ENCODE assay signal across 17 cellular contexts in genomic region chr4:34202154-34202553, GRCh38.
DNase-seq lines count a peak whose midpoint lies in the region; ATAC-seq and TF ChIP-seq lines count a peak whose summit lies in the region.
"Had no signal": no experiment of that assay in that cellular context is flagged by ENCODE, and none has a peak within 500 bp of the region (broad histone marks: within the 10 kb centered on the region; RNA-seq: fewer than 3 reads in every experiment).

No MANE protein-coding gene starts in this region.

- no peak overlapping the region for H3K23ac ChIP-seq in trophoblast cell (ENCODE audit: low read length)

- H3K9me3 ChIP-seq in mammary epithelial cell (replicated peaks; ENCODE audit: insufficient read depth, low read length) (peaks cover 14% of the 10 kb centered on the region), RWPE2 (ENCODE audit: severe bottlenecking) (no peaks in the 10 kb centered on the region), trophoblast cell (ENCODE audit: insufficient read depth, low read depth, low read length) (peaks cover 4% of the 10 kb centered on the region)
- H3K9me3 ChIP-seq: Caco-2 had no signal

- H3K14ac ChIP-seq in trophoblast cell (ENCODE audit: low read length): no peak overlapping the region

- in situ Hi-C loops in mammary epithelial cell (cut with MboI; ENCODE audit: low sequenced_read_pairs in 2 of 2): no loop called here

- H2BK12ac ChIP-seq in trophoblast cell (ENCODE audit: low read length): no peak overlapping the region

- CTCF ChIA-PET in mammary epithelial cell (lab: Charles Lee; ENCODE audit: low non-redundant PET): no interaction called here
- CTCF ChIA-PET in MCF 10A (lab: Yijun Ruan, JAX): interaction anchor here (0.6 kb wide), 1 partner anchor 524 kb away, joined by 3 read pairs; no protein-coding TSS in a partner anchor

- no peak overlapping the region for H3K27ac ChIP-seq in mammary epithelial cell (ENCODE audit: insufficient read depth, low read depth, low read length)
- H3K27ac ChIP-seq in RWPE2 (ENCODE audit: poor library complexity, severe bottlenecking): no peak overlapping the region
- H3K27ac ChIP-seq in foreskin keratinocyte: no peak overlapping the region
- H3K27ac ChIP-seq in trophoblast cell (ENCODE audit: low read depth, low read length): no peak overlapping the region
- H3K27ac ChIP-seq: 22Rv1, A549, C4-2B had no signal

- H3K36me3 Mint-ChIP-seq in MCF 10A (ENCODE audit: insufficient read depth, unreplicated experiment): no peaks in the 10 kb centered on the region

- TF ChIP-seq CTCF in mammary epithelial cell (conservative IDR thresholded peaks at IDR 0.05 in 1 of 2, IDR thresholded peaks at IDR 0.05 in 1 of 2; ENCODE audit: extremely low read depth in 1 of 2, insufficient read depth in 1 of 2, low read depth in 1 of 2, low read length in 2 of 2) (no peak), MCF 10A (IDR thresholded peaks at IDR 0.05; ENCODE audit: unreplicated experiment) (no peak), RWPE2 (IDR thresholded peaks at IDR 0.05; ENCODE audit: poor library complexity, severe bottlenecking) (no peak), foreskin keratinocyte (conservative IDR thresholded peaks at IDR 0.05) (peak; percentile 20)

- ATAC-seq in RWPE2 (ENCODE audit: low read depth) (peak; percentile 87), foreskin keratinocyte (peak; percentile 93), HG03175 (IDR thresholded peaks at IDR 0.05; ENCODE audit: unreplicated experiment) (no peak)
- ATAC-seq: A549 had no signal

- H3K18ac ChIP-seq in trophoblast cell (ENCODE audit: low read length): no peak overlapping the region

- H3K4me2 ChIP-seq in mammary epithelial cell (ENCODE audit: insufficient read depth, low read depth, low read length) (no peak overlapping the region), trophoblast cell (ENCODE audit: low read length) (no peak overlapping the region)
- H3K4me2 ChIP-seq: A549 had no signal

- no peaks in the 10 kb centered on the region for H3K4me1 Mint-ChIP-seq in MCF 10A (ENCODE audit: insufficient read depth, unreplicated experiment)

- no peaks in the 10 kb centered on the region for H4K20me1 ChIP-seq in mammary epithelial cell (ENCODE audit: insufficient read depth, low read length)

- no peak overlapping the region for H2BK120ac ChIP-seq in trophoblast cell (ENCODE audit: insufficient read depth, low read length, poor library complexity)

- POLR2A ChIA-PET in MCF 10A (lab: Yijun Ruan, JAX): interaction anchor here (1.1 kb wide), 1 partner anchor 152 kb away, joined by 3 read pairs; no protein-coding TSS in a partner anchor

- DNase-seq in mammary epithelial cell (peak; percentile 60), MCF 10A (ENCODE audit: unreplicated experiment) (no peak), RWPE2 (ENCODE audit: low spot score) (no peak), foreskin keratinocyte (peak; percentile 28 to 71), trophoblast cell (peak; percentile 62 to 77), T1000 (lab: John Stamatoyannopoulos, UW) (no peak)
- no peak for DNase-seq in stimulated activated CD4-positive, alpha-beta T cell treated with anti-CD3 and anti-CD28 coated beads, Interleukin-4, amount 100 ng/mL, for 1 hour
- DNase-seq: AML-193; Caco-2; CD4-positive, alpha-beta T cell; DMS79; GF-D8; H9 had no signal

- no peak overlapping the region for H3K27ac Mint-ChIP-seq in MCF 10A (ENCODE audit: low read depth, unreplicated experiment)
- H3K27ac Mint-ChIP-seq: CD4-positive, alpha-beta T cell; H9 had no signal

- H3K4ac ChIP-seq in trophoblast cell (ENCODE audit: low read depth, low read length): no peak overlapping the region

- H2AFZ ChIP-seq in mammary epithelial cell (ENCODE audit: low read depth, low read length) (no peak overlapping the region), trophoblast cell (ENCODE audit: insufficient read depth, low read length, poor library complexity) (no peak overlapping the region)

- peaks cover 3% of the 10 kb centered on the region for H3K4me1 ChIP-seq in mammary epithelial cell (ENCODE audit: insufficient read depth, low read length)
- H3K4me1 ChIP-seq in RWPE2 (ENCODE audit: insufficient read depth, poor library complexity, severe bottlenecking): no peaks in the 10 kb centered on the region
- peaks cover 20% of the 10 kb centered on the region for H3K4me1 ChIP-seq in foreskin keratinocyte
- H3K4me1 ChIP-seq in trophoblast cell (ENCODE audit: control insufficient read depth in 1 of 2, insufficient read depth in 2 of 2, low read length in 2 of 2): no peaks in the 10 kb centered on the region
- H3K4me1 ChIP-seq: A549, Caco-2 had no signal

- dilution Hi-C loops in mammary epithelial cell (cut with HindIII; ENCODE audit: low sequenced_read_pairs): no loop called here

- intact Hi-C loops in mammary epithelial cell (cut with micrococcal nuclease): no loop called here
- intact Hi-C loops in MCF 10A (cut with micrococcal nuclease): no loop called here

- H3K79me1 ChIP-seq in trophoblast cell (ENCODE audit: low read length): no peaks in the 10 kb centered on the region

- H3K4me3 ChIP-seq in mammary epithelial cell (replicated peaks in 1 of 3; ENCODE audit: insufficient read depth in 1 of 3, low read depth in 2 of 3, low read length in 3 of 3): no peak overlapping the region
- H3K4me3 ChIP-seq in RWPE2 (ENCODE audit: severe bottlenecking): no peak overlapping the region
- no peak overlapping the region for H3K4me3 ChIP-seq in trophoblast cell (ENCODE audit: low read depth, low read length)
- H3K4me3 ChIP-seq: A549 had no signal

- no peak overlapping the region for H4K8ac ChIP-seq in trophoblast cell (ENCODE audit: low read depth, low read length)

- no TSS peak for BruUV-seq in mammary epithelial cell (replicated peaks; lab: Mats Ljungman, UMichigan)
- no TSS peak for BruUV-seq in MCF 10A (replicated peaks; lab: Mats Ljungman, UMichigan)

- no peak overlapping the region for H3K9ac ChIP-seq in mammary epithelial cell (ENCODE audit: insufficient read depth, low read length)
- H3K9ac ChIP-seq in trophoblast cell (ENCODE audit: low read length): no peak overlapping the region

- H3K79me2 ChIP-seq in mammary epithelial cell (ENCODE audit: insufficient read depth, low read length) (no peaks in the 10 kb centered on the region), trophoblast cell (ENCODE audit: control insufficient read depth, insufficient read depth, low read length, poor library complexity) (no peaks in the 10 kb centered on the region)

- no peak overlapping the region for H4K12ac ChIP-seq in trophoblast cell (ENCODE audit: low read depth, low read length)

- no peak overlapping the region for H4K91ac ChIP-seq in trophoblast cell (ENCODE audit: low read depth, low read length)

- no peak overlapping the region for H3K4me3 Mint-ChIP-seq in MCF 10A (ENCODE audit: unreplicated experiment)
- H3K4me3 Mint-ChIP-seq: CD4-positive, alpha-beta T cell; H9 had no signal

- no peak overlapping the region for H2AK5ac ChIP-seq in trophoblast cell (ENCODE audit: low read length)

- H3K36me3 ChIP-seq in mammary epithelial cell (ENCODE audit: insufficient read depth, low read length) (no peaks in the 10 kb centered on the region), RWPE2 (ENCODE audit: low read depth) (no peaks in the 10 kb centered on the region), trophoblast cell (ENCODE audit: control insufficient read depth in 1 of 2, insufficient read depth in 2 of 2, low read length in 2 of 2) (peaks cover 0 to 3% of the 10 kb centered on the region in 2 experiments)

- H3K27me3 Mint-ChIP-seq in MCF 10A (ENCODE audit: insufficient read depth, unreplicated experiment): no peaks in the 10 kb centered on the region
- H3K27me3 Mint-ChIP-seq: CD4-positive, alpha-beta T cell had no signal

- H2BK5ac ChIP-seq in trophoblast cell (ENCODE audit: low read depth, low read length, poor library complexity): no peak overlapping the region

- H3K27me3 ChIP-seq in mammary epithelial cell (ENCODE audit: insufficient read depth, low read length): no peaks in the 10 kb centered on the region
- H3K27me3 ChIP-seq in RWPE2 (ENCODE audit: insufficient read depth, poor library complexity, severe bottlenecking): no peaks in the 10 kb centered on the region
- H3K27me3 ChIP-seq in foreskin keratinocyte: no peaks in the 10 kb centered on the region
- H3K27me3 ChIP-seq in trophoblast cell (ENCODE audit: insufficient read depth, low read length): no peaks in the 10 kb centered on the region

- H3K9me3 Mint-ChIP-seq in MCF 10A (ENCODE audit: unreplicated experiment): peaks cover 23% of the 10 kb centered on the region

Comparison
In these comparisons a context has a peak if more than half of its experiments do, and no peak if none do; other contexts are left out.
1. DNase-seq: peak in mammary epithelial cell (single experiment), foreskin keratinocyte (2 of 2) and trophoblast cell (2 of 2); none in MCF 10A (single experiment), RWPE2 (single experiment), T1000 (single experiment) and stimulated activated CD4-positive, alpha-beta T cell treated with anti-CD3 and anti-CD28 coated beads, Interleukin-4, amount 100 ng/mL, for 1 hour (single experiment).